ENCODE assay signal across 6 cellular contexts in genomic region chr2:55846426-55846825, GRCh38.
"Had no signal": no experiment of that assay in that cellular context is flagged by ENCODE, and none has a peak within 500 bp of the region (broad histone marks: within the 10 kb centered on the region; RNA-seq: fewer than 3 reads in every experiment).

No MANE protein-coding gene starts in this region.

- H3K4me3 ChIP-seq: GM23338, HAP-1 had no signal

- ATAC-seq: GM23338, HCT116 had no signal

- FAIRE-seq: HTR-8/SVneo had no signal

- DNase-seq: H7, KBM-7 had no signal

- H3K36me3 ChIP-seq: HAP-1 had no signal

- H3K9me3 ChIP-seq: HAP-1 had no signal
